In the genomic region with DNA sequence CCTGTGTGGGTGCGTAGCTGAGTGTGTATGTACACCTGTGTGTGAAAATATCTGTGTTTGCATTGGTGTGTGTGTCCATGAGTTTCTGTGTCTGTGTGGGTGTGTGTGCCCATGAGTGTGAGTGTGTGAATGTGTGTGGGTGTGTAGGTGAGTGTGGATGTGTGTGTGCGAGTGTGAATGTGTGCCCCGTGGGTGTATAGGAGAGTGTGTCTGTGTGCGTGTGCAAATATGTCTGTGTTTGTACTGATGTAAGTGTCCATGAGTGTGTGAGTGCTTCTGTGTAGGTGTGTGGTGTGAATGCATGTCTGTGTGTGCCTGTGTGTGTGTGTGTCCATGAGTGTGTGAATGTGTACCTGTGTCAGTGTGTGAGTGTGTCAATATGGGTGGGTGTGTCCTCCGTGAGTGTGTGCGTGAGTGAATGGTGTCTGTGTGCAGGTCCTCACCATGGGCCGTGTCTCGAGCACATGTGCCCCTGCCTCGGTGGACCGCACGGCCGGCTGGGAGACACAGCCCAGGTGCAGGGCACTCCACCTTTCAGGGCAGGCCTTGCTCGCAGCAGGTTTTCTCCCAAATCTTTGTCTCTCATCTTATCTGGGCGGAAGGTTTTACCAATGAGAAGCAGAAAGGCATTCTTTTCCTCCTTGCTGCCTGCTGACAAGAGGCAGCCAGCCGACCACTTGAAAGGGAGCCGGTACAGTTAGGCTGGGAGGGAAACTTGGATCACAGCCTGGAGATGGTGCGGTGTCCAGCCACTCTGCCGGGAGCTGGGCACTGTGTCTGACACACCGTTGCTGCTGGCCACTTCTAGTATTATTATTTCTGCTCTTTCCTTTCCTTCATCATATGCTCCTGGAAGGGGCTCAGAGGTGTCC, we compare ENCODE assay signal across 15 cellular contexts.
DNase-seq lines count a peak whose midpoint lies in the region; ATAC-seq, FAIRE-seq and TF ChIP-seq lines count a peak whose summit lies in the region.
"Had no signal": no experiment of that assay in that cellular context is flagged by ENCODE, and none has a peak within 500 bp of the region (broad histone marks: within the 10 kb centered on the region; RNA-seq: fewer than 3 reads in every experiment).

No MANE protein-coding gene starts in this region.

- ATAC-seq in GM23338, result no peak
- ATAC-seq in GM19452 (IDR thresholded peaks at IDR 0.05; ENCODE audit: unreplicated experiment), result no peak
- ATAC-seq: activated CD8-positive, alpha-beta T cell treated with anti-CD3 and anti-CD28 coated beads for 36 hours; body of pancreas; natural killer cell; T-cell had no signal

- no peaks in the 10 kb centered on the region for H3K9me2 ChIP-seq in GM23338 (ENCODE audit: insufficient read depth)

- H3K4me2 ChIP-seq in GM23338 (no peak overlapping the region), osteoblast (ENCODE audit: insufficient read depth, low read length) (peak overlapping the region; percentile 9)

- H3F3A ChIP-seq in GM23338 (replicated peaks; ENCODE audit: low read depth), result peaks cover 4% of the 10 kb centered on the region; the same call in 1 of the 2 replicates

- no peak overlapping the region for H3K9ac ChIP-seq in colonic mucosa (ENCODE audit: low read depth in 2 of 2, low read length in 2 of 2)

- no peaks in the 10 kb centered on the region; the same call in 2 of the 3 replicates for H3K9me3 Mint-ChIP-seq in GM23338
- H3K9me3 Mint-ChIP-seq in activated CD4-positive, alpha-beta memory T cell treated with anti-CD3 and anti-CD28 coated beads, Interleukin-2, amount 10 ng/mL, durations not matched to agents 7 days and 5 days, result no peaks in the 10 kb centered on the region
- H3K9me3 Mint-ChIP-seq: activated CD8-positive, alpha-beta T cell treated with anti-CD3 and anti-CD28 coated beads for 36 hours; natural killer cell; T-cell had no signal

- H3K4me1 ChIP-seq in GM23338 (ENCODE audit: insufficient read depth), result peaks cover 7% of the 10 kb centered on the region; the same call in 1 of the 2 replicates
- H3K4me1 ChIP-seq in osteoblast (ENCODE audit: insufficient read depth, low read length), result peaks cover 38% of the 10 kb centered on the region
- H3K4me1 ChIP-seq in colonic mucosa, result no peaks in the 10 kb centered on the region

- H4K20me1 ChIP-seq in GM23338 (replicated peaks; ENCODE audit: insufficient read depth) (no peaks in the 10 kb centered on the region), osteoblast (ENCODE audit: insufficient read depth, low read length) (no peaks in the 10 kb centered on the region)

- peaks cover 47% of the 10 kb centered on the region for H3K4me1 Mint-ChIP-seq in GM23338
- H3K4me1 Mint-ChIP-seq in activated CD4-positive, alpha-beta memory T cell treated with anti-CD3 and anti-CD28 coated beads, Interleukin-2, amount 10 ng/mL, durations not matched to agents 7 days and 5 days, result peaks cover 14% of the 10 kb centered on the region

- H3K4me3 ChIP-seq in GM23338, result no peak overlapping the region
- H3K4me3 ChIP-seq in fibroblast of the aortic adventitia (ENCODE audit: low read depth, low read length), result no peak overlapping the region
- H3K4me3 ChIP-seq in osteoblast (ENCODE audit: insufficient read depth, low read length), result no peak overlapping the region
- no peak overlapping the region for H3K4me3 ChIP-seq in colonic mucosa
- H3K4me3 ChIP-seq: body of pancreas had no signal

- peaks cover 13% of the 10 kb centered on the region for H3K27me3 Mint-ChIP-seq in GM23338 (ENCODE audit: insufficient read depth, low read depth, poor library complexity)
- H3K27me3 Mint-ChIP-seq in activated CD4-positive, alpha-beta memory T cell treated with anti-CD3 and anti-CD28 coated beads, Interleukin-2, amount 10 ng/mL, durations not matched to agents 7 days and 5 days, result no peaks in the 10 kb centered on the region
- H3K27me3 Mint-ChIP-seq: activated CD8-positive, alpha-beta T cell treated with anti-CD3 and anti-CD28 coated beads for 36 hours had no signal

- CTCF ChIA-PET in RWPE1 (lab: Yijun Ruan, JAX), result no interaction called here
- CTCF ChIA-PET in activated CD4-positive, alpha-beta memory T cell treated with anti-CD3 and anti-CD28 coated beads, Interleukin-2, amount 10 ng/mL, durations not matched to agents 7 days and 5 days (lab: Charles Lee), result no interaction called here

- H3K27ac Mint-ChIP-seq in GM23338, result peak overlapping the region; percentile 13; the same call in 1 of the 2 replicates
- H3K27ac Mint-ChIP-seq in activated CD4-positive, alpha-beta memory T cell treated with anti-CD3 and anti-CD28 coated beads, Interleukin-2, amount 10 ng/mL, durations not matched to agents 7 days and 5 days, result no peak overlapping the region
- H3K27ac Mint-ChIP-seq: activated CD8-positive, alpha-beta T cell treated with anti-CD3 and anti-CD28 coated beads for 36 hours; natural killer cell; T-cell had no signal

- FAIRE-seq in RCC 7860 (lab: Jason Lieb, UNC), result no peak

- no peaks in the 10 kb centered on the region for H3K79me2 ChIP-seq in GM23338 (replicated peaks; ENCODE audit: insufficient read depth)
- no peaks in the 10 kb centered on the region for H3K79me2 ChIP-seq in osteoblast (ENCODE audit: insufficient read depth, low read length)

- no peak for DNase-seq in GM23338 (ENCODE audit: low spot score)
- no peak for DNase-seq in RWPE1 (ENCODE audit: low spot score)
- DNase-seq in fibroblast of the aortic adventitia (ENCODE audit: low read depth), result peak; percentile 63
- peak; percentile 97 for DNase-seq in osteoblast (ENCODE audit: insufficient read length, low spot score, missing footprints)
- DNase-seq in RCC 7860 (ENCODE audit: low spot score), result no peak
- DNase-seq in colonic mucosa, result no peak
- DNase-seq in activated CD4-positive, alpha-beta memory T cell treated with anti-CD3 and anti-CD28 coated beads, Interleukin-2, amount 10 ng/mL, durations not matched to agents 7 days and 5 days, result no peak
- DNase-seq: activated CD8-positive, alpha-beta T cell treated with anti-CD3 and anti-CD28 coated beads for 36 hours; DMS 273 treated with DMSO at 0.1 percent for 48 hours; natural killer cell; NCI-H1436 treated with DMSO at 0.1 percent for 48 hours had no signal

- H3K27me3 ChIP-seq in GM23338 (ENCODE audit: insufficient read depth) (no peaks in the 10 kb centered on the region), osteoblast (ENCODE audit: insufficient read depth, low read length) (peaks cover 8% of the 10 kb centered on the region), colonic mucosa (no peaks in the 10 kb centered on the region)
- H3K27me3 ChIP-seq: body of pancreas had no signal

- no peak overlapping the region for H3K27ac ChIP-seq in GM23338 (ENCODE audit: low read depth)
- peak overlapping the region; percentile 29 for H3K27ac ChIP-seq in RWPE1
- H3K27ac ChIP-seq in osteoblast (ENCODE audit: low read depth, low read length), result no peak overlapping the region
- no peak overlapping the region for H3K27ac ChIP-seq in colonic mucosa
- H3K27ac ChIP-seq: body of pancreas, HL-60 had no signal

- H3K36me3 ChIP-seq in GM23338 (ENCODE audit: insufficient read depth) (no peaks in the 10 kb centered on the region), osteoblast (ENCODE audit: insufficient read depth, low read length) (no peaks in the 10 kb centered on the region), colonic mucosa (no peaks in the 10 kb centered on the region)

- no peak overlapping the region for H2AFZ ChIP-seq in GM23338
- no peak overlapping the region for H2AFZ ChIP-seq in osteoblast (ENCODE audit: low read length)

- H3K36me3 Mint-ChIP-seq in GM23338 (ENCODE audit: low read depth), result peaks cover 2% of the 10 kb centered on the region; the same call in 1 of the 3 replicates
- H3K36me3 Mint-ChIP-seq in activated CD4-positive, alpha-beta memory T cell treated with anti-CD3 and anti-CD28 coated beads, Interleukin-2, amount 10 ng/mL, durations not matched to agents 7 days and 5 days (ENCODE audit: low read depth), result no peaks in the 10 kb centered on the region
- H3K36me3 Mint-ChIP-seq: natural killer cell, T-cell had no signal

- H3K9me3 ChIP-seq in osteoblast (ENCODE audit: low read depth, low read length) (no peaks in the 10 kb centered on the region), colonic mucosa (no peaks in the 10 kb centered on the region)
- H3K9me3 ChIP-seq: body of pancreas had no signal

- TF ChIP-seq CTCF in GM23338 (conservative IDR thresholded peaks at IDR 0.05; ENCODE audit: low read depth in 2 of 2), result no peak
- no peak for TF ChIP-seq CTCF in RWPE1 (conservative IDR thresholded peaks at IDR 0.05; ENCODE audit: low read depth)
- no peak for TF ChIP-seq CTCF in fibroblast of the aortic adventitia (IDR thresholded peaks at IDR 0.05; ENCODE audit: insufficient read depth, low read length)
- TF ChIP-seq CTCF in osteoblast (IDR thresholded peaks at IDR 0.05; ENCODE audit: extremely low read depth, low read depth, low read length), result no peak
- TF ChIP-seq CTCF in colonic mucosa (IDR thresholded peaks at IDR 0.05), result no peak

- POLR2A ChIA-PET in RWPE1 (lab: Yijun Ruan, JAX; ENCODE audit: low non-redundant PET), result no interaction called here
- POLR2A ChIA-PET in activated CD4-positive, alpha-beta memory T cell treated with anti-CD3 and anti-CD28 coated beads, Interleukin-2, amount 10 ng/mL, durations not matched to agents 7 days and 5 days (lab: Charles Lee), result no interaction called here

- intact Hi-C loops in colonic mucosa (cut with DNase I), result no loop called here

- no peak overlapping the region; the same call in 2 of the 3 replicates for H3K4me3 Mint-ChIP-seq in GM23338
- H3K4me3 Mint-ChIP-seq in activated CD4-positive, alpha-beta memory T cell treated with anti-CD3 and anti-CD28 coated beads, Interleukin-2, amount 10 ng/mL, durations not matched to agents 7 days and 5 days, result no peak overlapping the region
- H3K4me3 Mint-ChIP-seq: activated CD8-positive, alpha-beta T cell treated with anti-CD3 and anti-CD28 coated beads for 36 hours; natural killer cell; T-cell had no signal

Comparison
In these comparisons a context has a peak if more than half of its experiments do, and no peak if none do; other contexts are left out.
1. DNase-seq: peak in fibroblast of the aortic adventitia (single experiment) and osteoblast (single experiment); none in GM23338 (single experiment), RWPE1 (single experiment), RCC 7860 (single experiment), colonic mucosa (single experiment) and activated CD4-positive, alpha-beta memory T cell treated with anti-CD3 and anti-CD28 coated beads, Interleukin-2, amount 10 ng/mL, durations not matched to agents 7 days and 5 days (single experiment).